In genomic region chr4:84582988-84583870, GRCh38 we compare ENCODE assay signal across 1 cellular context.
TF ChIP-seq lines count a peak whose summit lies in the region.

Gene CDS1 (plus strand): TSS chr4:84583127. CDS start chr4:84583402, 275 bp downstream.

TF ChIP-seq in HEK293, 187 proteins besides CTCF, POLR2A, EP300 and RAD21 (continued from another document):
- TF ChIP-seq ZBTB10 (tag by site-specific recombination; IDR thresholded peaks at IDR 0.05): 0 out of 2 replicates have a peak, but pooled peaks have one; percentile 45
- no peak for TF ChIP-seq ZNF701 (tag by site-specific recombination; IDR thresholded peaks at IDR 0.05)
- TF ChIP-seq ZNF223 (tag by site-specific recombination; IDR thresholded peaks at IDR 0.05): no peak
- TF ChIP-seq ZBTB7A (tag by site-specific recombination; IDR thresholded peaks at IDR 0.05; ENCODE audit: low read depth): no peak
